9 cellular contexts compared by ENCODE assay signal in the genomic region with DNA sequence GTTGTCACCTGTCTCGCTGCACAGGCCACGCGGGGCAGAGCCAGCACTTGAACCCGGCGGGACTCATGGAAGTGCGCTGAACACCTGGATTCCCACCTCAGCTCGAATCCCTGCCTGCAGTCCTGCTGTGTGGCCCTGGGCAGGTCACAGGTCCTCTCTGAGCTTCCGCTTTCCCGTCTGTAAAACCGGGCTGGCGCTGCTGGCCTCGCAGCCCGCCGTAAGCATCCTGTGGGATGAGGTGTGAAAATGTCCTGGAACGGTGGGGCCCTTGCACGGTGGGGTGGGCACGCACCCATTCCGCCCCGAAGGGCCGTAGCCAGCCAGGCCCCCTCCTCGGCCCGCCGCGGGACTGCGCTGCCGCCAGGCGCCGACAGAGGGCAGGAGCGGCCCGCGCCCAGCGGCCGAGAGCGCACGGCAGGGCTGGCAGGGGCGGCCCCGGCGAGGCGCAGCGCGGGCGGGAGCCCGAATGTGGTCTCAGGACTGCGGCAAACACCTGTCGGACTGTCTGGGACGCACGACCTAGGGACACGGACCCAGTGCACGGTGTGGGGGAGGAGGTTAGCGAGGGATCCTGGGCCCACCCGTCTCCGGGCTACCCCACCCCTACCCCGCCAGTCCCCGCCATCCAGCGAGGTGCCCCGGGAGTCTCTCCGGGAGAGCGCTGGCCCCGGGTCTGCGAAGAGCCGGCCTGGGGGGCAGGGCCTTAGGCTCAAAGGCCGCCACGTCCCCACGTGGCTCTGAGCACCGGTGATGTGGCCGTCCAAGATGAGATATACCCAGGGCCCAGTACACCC. TPM values are rescaled to one million over a fixed set of nuclear protein-coding genes. Genes with fewer than 3 reads are reported as not detected.
A peak's percentile ranks its signal among the peaks of the same experiment; 100 is the strongest.
DNase-seq lines count a peak whose midpoint lies in the region; ATAC-seq, FAIRE-seq and TF ChIP-seq lines count a peak whose summit lies in the region.
"Had no signal": no experiment of that assay in that cellular context is flagged by ENCODE, and none has a peak within 500 bp of the region (broad histone marks: within the 10 kb centered on the region; RNA-seq: fewer than 3 reads in every experiment).

No MANE protein-coding gene starts in this region.

- POLR2A ChIA-PET in BJ (lab: Charles Lee) = no interaction called here

- DNase-seq in BJ (ENCODE audit: low read depth) (no peak), HuH-7 (ENCODE audit: low spot score) (peak; percentile 95), bronchial epithelial cell (ENCODE audit: low read depth) (no peak), left kidney (ENCODE audit: low read depth, low spot score) (peak; percentile 79)
- peak; percentile 23 to 48 (median 28) for DNase-seq in stimulated activated CD4-positive, alpha-beta T cell treated with anti-CD3 and anti-CD28 coated beads, TNF-alpha, amount 100 ng/mL, for 24 hours (ENCODE audit: low read depth in 3 of 3)

- H3K36me3 ChIP-seq in BJ (ENCODE audit: control insufficient read depth, insufficient read depth, low read length) (no peaks in the 10 kb centered on the region), bronchial epithelial cell (ENCODE audit: control insufficient read depth, insufficient read depth, low read length) (no peaks in the 10 kb centered on the region)

- CTCF ChIA-PET in BJ (lab: Yijun Ruan, JAX) = interaction anchor here (0.6 to 8.7 kb wide), 52 partner anchors 8 to 332 kb away, joined by 3 to 85 read pairs (median 4); a partner anchor contains a TSS

- FAIRE-seq in bronchial epithelial cell (lab: Jason Lieb, UNC) = no peak

- TF ChIP-seq CTCF in BJ (IDR thresholded peaks at IDR 0.05; ENCODE audit: insufficient read depth, low read depth, low read length) (peak; percentile 48), VCaP (conservative IDR thresholded peaks at IDR 0.05) (peak; percentile 98), bronchial epithelial cell (IDR thresholded peaks at IDR 0.05; ENCODE audit: insufficient read depth, low read length, severe bottlenecking) (peak; percentile 79)

- ATAC-seq in GM19351 (IDR thresholded peaks at IDR 0.05; ENCODE audit: unreplicated experiment) (peak; percentile 79), HG03520 (IDR thresholded peaks at IDR 0.05; ENCODE audit: unreplicated experiment) (no peak)

- H3K27me3 ChIP-seq in BJ (ENCODE audit: control insufficient read depth, insufficient read depth, low read length) (0 out of 2 replicates have a peak, but pooled peaks cover 2% of the 10 kb centered on the region), bronchial epithelial cell (ENCODE audit: control insufficient read depth, insufficient read depth, low read length) (peaks cover 9% of the 10 kb centered on the region)

- H3K27ac ChIP-seq in VCaP = peak overlapping the region; percentile 61

- H3K4me3 ChIP-seq in BJ (ENCODE audit: low read depth, low read length) (peak overlapping the region; percentile 27), bronchial epithelial cell (ENCODE audit: low read depth, low read length) (peak overlapping the region; percentile 17)

RNA-seq across cellular contexts. Expression of a gene that starts 40.4 kb away (rescaled TPM):
- polyA plus RNA-seq in BJ (2011; rRNA removed) = not detected in 2 replicates
- not detected in 2 replicates for polyA minus RNA-seq in BJ (2011; rRNA and poly(A)+ RNA removed)
- total RNA-seq in bronchial epithelial cell = not detected in 2 replicates
- polyA plus RNA-seq: IgD-negative memory B cell had no signal

Comparison
In these comparisons a context has a peak if more than half of its experiments do, and no peak if none do; other contexts are left out.
1. DNase-seq: peak in HuH-7 (single experiment), left kidney (single experiment) and stimulated activated CD4-positive, alpha-beta T cell treated with anti-CD3 and anti-CD28 coated beads, TNF-alpha, amount 100 ng/mL, for 24 hours (3 of 3); none in BJ (single experiment) and bronchial epithelial cell (single experiment).
2. CTCF ChIP-seq: peak in every context shown above with its lines; median percentile 98 in VCaP; 79 in bronchial epithelial cell; 48 in BJ.